Comparison of ENCODE assay signal across 13 cellular contexts in genomic region chr3:71189480-71189879, GRCh38.
DNase-seq lines count a peak whose midpoint lies in the region; ATAC-seq and TF ChIP-seq lines count a peak whose summit lies in the region.
"Had no signal": no experiment of that assay in that cellular context is flagged by ENCODE, and none has a peak within 500 bp of the region (broad histone marks: within the 10 kb centered on the region; RNA-seq: fewer than 3 reads in every experiment).

No MANE protein-coding gene starts in this region.

- no peak overlapping the region for H2AFZ ChIP-seq in PC-3 (ENCODE audit: low read length)

- no peaks in the 10 kb centered on the region; the same call in 1 of the 2 replicates for H3K36me3 ChIP-seq in PC-3 (ENCODE audit: low read depth, low read length)

- no peak overlapping the region for H3K9ac ChIP-seq in PC-3 (ENCODE audit: low read length)

- peaks cover 91% of the 10 kb centered on the region for H3K4me1 Mint-ChIP-seq in activated naive CD4-positive, alpha-beta T cell treated with anti-CD3 and anti-CD28 coated beads for 36 hours (ENCODE audit: low read depth)

- H3K79me2 ChIP-seq in PC-3 (ENCODE audit: low read length): no peaks in the 10 kb centered on the region

- no peaks in the 10 kb centered on the region for H3K9me2 ChIP-seq in PC-3 (replicated peaks; ENCODE audit: low read length)

- ATAC-seq in PC-3 (no peak), GM18502 (IDR thresholded peaks at IDR 0.05; ENCODE audit: poor library complexity, unreplicated experiment) (no peak), HG02938 (IDR thresholded peaks at IDR 0.05; ENCODE audit: unreplicated experiment) (no peak), Right ventricle myocardium inferior (no peak)
- ATAC-seq in stimulated activated naive CD8-positive, alpha-beta T cell treated with anti-CD3 and anti-CD28 coated beads, Interleukin-15, Interleukin-2, amounts not matched to agents 100 U/mL and 50 U/mL, for 24 hours: peak; percentile 69

- CTCF ChIA-PET in activated naive CD4-positive, alpha-beta T cell treated with anti-CD3 and anti-CD28 coated beads for 36 hours (lab: Charles Lee): interaction anchor here (0.6 to 1.4 kb wide), 6 partner anchors 22 to 102 kb away, joined by 3 to 4 read pairs (median 3); no protein-coding TSS in a partner anchor
- CTCF ChIA-PET in PC-3 (lab: Charles Lee): interaction anchor here (0.5 to 0.6 kb wide), 2 partner anchors 82 to 183 kb away, joined by 3 read pairs; no protein-coding TSS in a partner anchor

- no peaks in the 10 kb centered on the region for H3K9me3 Mint-ChIP-seq in activated naive CD4-positive, alpha-beta T cell treated with anti-CD3 and anti-CD28 coated beads for 36 hours

- H3K27me3 Mint-ChIP-seq in activated naive CD4-positive, alpha-beta T cell treated with anti-CD3 and anti-CD28 coated beads for 36 hours (ENCODE audit: low read depth): no peaks in the 10 kb centered on the region
- H3K27me3 Mint-ChIP-seq: type B pancreatic cell had no signal

- H3K4me3 ChIP-seq in PC-3 (ENCODE audit: low read length): no peak overlapping the region
- H3K4me3 ChIP-seq in fibroblast of mammary gland (ENCODE audit: control insufficient read depth, low read depth, low read length): no peak overlapping the region
- H3K4me3 ChIP-seq: SK-N-MC had no signal

- H3F3A ChIP-seq in PC-3 (ENCODE audit: low read length, unreplicated experiment): no peaks in the 10 kb centered on the region

- no TSS peak for BruUV-seq in PC-3 (replicated peaks; lab: Mats Ljungman, UMichigan)

- DNase-seq in activated naive CD4-positive, alpha-beta T cell treated with anti-CD3 and anti-CD28 coated beads for 36 hours: peak; percentile 49
- no peak for DNase-seq in activated naive CD4-positive, alpha-beta T cell (lab: John Stamatoyannopoulos, UW)
- DNase-seq in PC-3 (peak; percentile 5), fibroblast of mammary gland (ENCODE audit: low read depth) (peak; percentile 45), Right ventricle myocardium inferior (ENCODE audit: missing footprints) (no peak)
- no peak for DNase-seq in stimulated activated naive CD8-positive, alpha-beta T cell treated with anti-CD3 and anti-CD28 coated beads, Interleukin-15, Interleukin-2, amounts not matched to agents 100 U/mL and 50 U/mL, for 24 hours
- DNase-seq: DMS53; NCI-H2107; NK-92 treated with Interleukin-12 subunit alpha and Interleukin-12 subunit beta, amount 100 ng/mL, for 24 hours had no signal

- H3K4me3 Mint-ChIP-seq in activated naive CD4-positive, alpha-beta T cell treated with anti-CD3 and anti-CD28 coated beads for 36 hours: peak overlapping the region; percentile 36
- H3K4me3 Mint-ChIP-seq: type B pancreatic cell had no signal

- no peaks in the 10 kb centered on the region for H3K27me3 ChIP-seq in PC-3 (ENCODE audit: low read length)

- peak overlapping the region; percentile 84 for H3K27ac Mint-ChIP-seq in activated naive CD4-positive, alpha-beta T cell treated with anti-CD3 and anti-CD28 coated beads for 36 hours

- H3K36me3 Mint-ChIP-seq in activated naive CD4-positive, alpha-beta T cell treated with anti-CD3 and anti-CD28 coated beads for 36 hours (ENCODE audit: low read depth): peaks cover 5% of the 10 kb centered on the region

- H3K9me3 ChIP-seq in PC-3 (ENCODE audit: low read length): 0 out of 2 replicates have a peak, but pooled peaks cover 5% of the 10 kb centered on the region

- no peak overlapping the region for H3K27ac ChIP-seq in PC-3 (ENCODE audit: low read length)
- H3K27ac ChIP-seq: SK-N-MC had no signal

- peaks cover 11% of the 10 kb centered on the region for H3K4me1 ChIP-seq in PC-3 (ENCODE audit: insufficient read depth, low read length)

- POLR2A ChIA-PET in PC-3 (lab: Charles Lee; ENCODE audit: unreplicated experiment): no interaction called here

- intact Hi-C loops in activated naive CD4-positive, alpha-beta T cell treated with anti-CD3 and anti-CD28 coated beads for 36 hours (cut with micrococcal nuclease): loop anchor here (1.0 kb wide), 4 partner anchors 37 to 102 kb away; no protein-coding TSS in a partner anchor
- intact Hi-C loops in PC-3 (cut with micrococcal nuclease) (no loop called here), Right ventricle myocardium inferior (cut with DNase I) (no loop called here)

- no peak overlapping the region for H3K4me2 ChIP-seq in PC-3 (ENCODE audit: low read length)

- no peak for TF ChIP-seq CTCF in PC-3 (conservative IDR thresholded peaks at IDR 0.05; ENCODE audit: low read depth, low read length)
- no peak for TF ChIP-seq CTCF in fibroblast of mammary gland (conservative IDR thresholded peaks at IDR 0.05; ENCODE audit: control insufficient read depth, insufficient read depth, low read depth, low read length)

- H4K20me1 ChIP-seq in PC-3 (ENCODE audit: low read length): no peaks in the 10 kb centered on the region

Comparison
In these comparisons a context has a peak if more than half of its experiments do, and no peak if none do; other contexts are left out.
1. DNase-seq: peak in activated naive CD4-positive, alpha-beta T cell treated with anti-CD3 and anti-CD28 coated beads for 36 hours (single experiment), PC-3 (single experiment) and fibroblast of mammary gland (single experiment); none in activated naive CD4-positive, alpha-beta T cell (0 of 4), stimulated activated naive CD8-positive, alpha-beta T cell treated with anti-CD3 and anti-CD28 coated beads, Interleukin-15, Interleukin-2, amounts not matched to agents 100 U/mL and 50 U/mL, for 24 hours (single experiment) and Right ventricle myocardium inferior (single experiment).